26 cellular contexts compared by ENCODE assay signal in the genomic region with DNA sequence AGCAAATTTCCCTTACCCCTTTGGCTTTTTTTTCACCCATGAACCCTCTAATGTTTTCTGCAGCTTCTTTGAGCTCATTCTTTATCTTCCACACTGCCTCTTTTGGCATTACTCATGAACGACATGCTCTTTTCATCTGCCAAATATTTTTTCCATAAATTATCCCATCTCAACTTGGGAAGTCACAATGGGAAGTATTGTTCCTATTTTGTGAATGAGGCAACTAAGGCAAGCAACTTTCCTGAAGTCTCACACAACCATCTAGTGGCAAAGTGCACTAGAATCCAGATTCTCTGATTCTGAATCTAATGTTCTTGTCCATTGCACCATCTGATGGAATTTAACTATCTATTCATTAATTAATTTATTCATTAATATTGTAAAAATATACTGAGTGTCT. TPM values are rescaled to one million over a fixed set of nuclear protein-coding genes. Genes with fewer than 3 reads are reported as not detected.
DNase-seq lines count a peak whose midpoint lies in the region; ATAC-seq and TF ChIP-seq lines count a peak whose summit lies in the region.
"Had no signal": no experiment of that assay in that cellular context is flagged by ENCODE, and none has a peak within 500 bp of the region (broad histone marks: within the 10 kb centered on the region; RNA-seq: fewer than 3 reads in every experiment).

No MANE protein-coding gene starts in this region.

- peaks cover 0 to 77% (median 18%) of the 10 kb centered on the region in 45 donors for H3K27me3 ChIP-seq in dorsolateral prefrontal cortex

- intact Hi-C loops in dorsolateral prefrontal cortex (cut with DNase I), result no loop called here

- no peak for ATAC-seq in GM21737 (IDR thresholded peaks at IDR 0.05; ENCODE audit: unreplicated experiment)
- ATAC-seq: GM12878, Panc1 had no signal

- H3K4me3 ChIP-seq in fibroblast of mammary gland (ENCODE audit: control insufficient read depth, low read depth, low read length) (no peak overlapping the region), dorsolateral prefrontal cortex (no peak overlapping the region)
- H3K4me3 ChIP-seq: BLaER1 treated with 17β-estradiol and CSF1 and Interleukin-3, amounts not matched to agents 10 nM and 100 nM; GM12878; HAP-1 had no signal

- no peak overlapping the region for H3K27ac ChIP-seq in dorsolateral prefrontal cortex
- H3K27ac ChIP-seq: BLaER1 treated with 17β-estradiol and CSF1 and Interleukin-3, amounts not matched to agents 10 nM and 100 nM had no signal

- DNase-seq in HT1080 (ENCODE audit: low read depth) (peak; percentile 10), fibroblast of mammary gland (ENCODE audit: low read depth) (peak; percentile 8), inferior parietal cortex (ENCODE audit: extremely low spot score) (peak; percentile 14), superior temporal gyrus (ENCODE audit: extremely low spot score) (peak; percentile 44), dorsolateral prefrontal cortex (no peak)
- no peak for DNase-seq in activated naive CD4-positive, alpha-beta T cell treated with anti-CD3 and anti-CD28 coated beads, Interleukin-2, amount 50 U/mL, for 16 hours
- DNase-seq: CD4-positive, alpha-beta memory T cell; DMS 273 treated with DMSO at 0.1 percent for 48 hours; DMS79; EL; GDM1; GOT3; HFFc6; NCI-H1048; NCI-H1417; NCI-H1694; NCI-H2029 treated with DMSO at 0.1 percent for 48 hours; NCI-H526 treated with DMSO at 0.1 percent for 48 hours; SHP77 treated with DMSO at 0.1 percent for 48 hours; SK-N-SH had no signal

- TF ChIP-seq CTCF in fibroblast of mammary gland (conservative IDR thresholded peaks at IDR 0.05; ENCODE audit: control insufficient read depth, insufficient read depth, low read depth, low read length), result no peak
- peak in 23 of 56 donors; percentile 9 to 61 (median 26) for TF ChIP-seq CTCF in dorsolateral prefrontal cortex (IDR thresholded peaks at IDR 0.05 in 54 of 56, conservative IDR thresholded peaks at IDR 0.05 in 2 of 56; ENCODE audit: low read depth in 1 of 56, partially characterized antibody in 56 of 56)

RNA-seq across cellular contexts. Expression of a gene that starts 0.6 kb away (rescaled TPM):
- 0.20 and 0.26 TPM in 2 replicates for total RNA-seq in HT1080 (2014; rRNA removed; shearing (Covaris generic))
- polyA plus RNA-seq in HT1080 (2015; cell fraction: cytosol; rRNA removed), result 0.10 and 0.12 TPM in 2 replicates
- 0.27 and 0.45 TPM in 2 replicates for polyA plus RNA-seq in HT1080 (2015; cell fraction: nucleus; rRNA removed)
- 1 to 10 TPM in 25 of 120 experiments, under 1 TPM in 95; 0.20 to 2.5 (median 0.65) TPM for total RNA-seq in dorsolateral prefrontal cortex
- total RNA-seq: CD4-positive, alpha-beta memory T cell; OCI-LY7 had no signal
- polyA plus RNA-seq: CD4-positive, alpha-beta memory T cell had no signal

RNA-seq across cellular contexts. Expression of a gene that starts 41.4 kb away (rescaled TPM):
- total RNA-seq in HT1080 (2014; rRNA removed; shearing (Covaris generic)), result 12.0 and 12.4 TPM in 2 replicates
- polyA plus RNA-seq in HT1080 (2015; cell fraction: cytosol; rRNA removed), result 10.2 and 13.3 TPM in 2 replicates
- 11.4 and 11.5 TPM in 2 replicates for polyA plus RNA-seq in HT1080 (2015; cell fraction: nucleus; rRNA removed)
- 1 to 10 TPM; 2.4 to 8.1 (median 4.5) TPM for total RNA-seq in dorsolateral prefrontal cortex

Comparison
In these comparisons a context has a peak if more than half of its experiments do, and no peak if none do; other contexts are left out.
1. DNase-seq: peak in HT1080 (single experiment), fibroblast of mammary gland (single experiment), inferior parietal cortex (single experiment) and superior temporal gyrus (single experiment); none in activated naive CD4-positive, alpha-beta T cell treated with anti-CD3 and anti-CD28 coated beads, Interleukin-2, amount 50 U/mL, for 16 hours (single experiment) and dorsolateral prefrontal cortex (0 of 10).